17 cellular contexts compared by ENCODE assay signal in the genomic region with DNA sequence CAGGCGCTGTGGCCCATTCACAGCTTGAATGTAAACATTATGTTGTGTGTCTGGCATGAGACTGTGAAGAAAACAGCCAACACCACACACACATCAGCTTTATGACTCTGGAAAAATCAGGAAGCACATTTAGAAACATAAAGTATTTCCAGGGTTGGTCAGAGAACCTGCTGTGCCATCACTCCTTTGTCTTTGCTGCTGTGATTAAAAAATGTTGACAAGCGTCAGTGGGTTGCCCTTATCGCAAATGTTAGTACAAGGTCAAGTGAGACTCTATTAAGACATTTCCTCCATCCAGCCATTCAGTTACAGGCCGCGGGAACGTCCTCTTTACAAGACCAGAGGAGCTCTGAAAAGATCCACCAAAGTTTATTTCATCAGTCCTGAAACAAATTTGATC.
DNase-seq lines count a peak whose midpoint lies in the region; ATAC-seq and TF ChIP-seq lines count a peak whose summit lies in the region.
"Had no signal": no experiment of that assay in that cellular context is flagged by ENCODE, and none has a peak within 500 bp of the region (broad histone marks: within the 10 kb centered on the region; RNA-seq: fewer than 3 reads in every experiment).

No MANE protein-coding gene starts in this region.

- TF ChIP-seq CTCF in astrocyte of the spinal cord (IDR thresholded peaks at IDR 0.05; ENCODE audit: low read depth, low read length) (no peak), GM20000 (IDR thresholded peaks at IDR 0.05; ENCODE audit: extremely low read depth, missing control alignments) (no peak)

- no peak overlapping the region for H3K4me3 ChIP-seq in astrocyte of the spinal cord (ENCODE audit: low read depth, low read length)
- H3K4me3 ChIP-seq: A549 had no signal

- intact Hi-C loops in Right ventricle myocardium superior (cut with DNase I), result no loop called here

- ATAC-seq in Right ventricle myocardium superior (ENCODE audit: poor library complexity) (peak; percentile 65), left lobe of liver (peak; percentile 15), HG02970 (IDR thresholded peaks at IDR 0.05; ENCODE audit: low FRiP score, unreplicated experiment) (no peak)
- ATAC-seq: A549 had no signal

- peak; percentile 30 for DNase-seq in EH (ENCODE audit: low read depth)
- peak; percentile 31 for DNase-seq in astrocyte of the spinal cord (ENCODE audit: low read depth, low spot score)
- DNase-seq in Right ventricle myocardium superior, result no peak
- DNase-seq in left lobe of liver (ENCODE audit: low spot score), result no peak
- no peak for DNase-seq in GM20000 (ENCODE audit: low spot score)
- no peak for DNase-seq in HPDE6-E6E7 (ENCODE audit: extremely low spot score)
- no peak for DNase-seq in activated gamma-delta T cell (lab: John Stamatoyannopoulos, UW)
- DNase-seq: Caco-2; HCEC 1CT; NCI-H146; NCI-H2081 treated with DMSO at 0.1 percent for 48 hours; NCI-H2227 treated with DMSO at 0.1 percent for 48 hours; NCI-H526; NK-92 treated with Interleukin-12 subunit alpha and Interleukin-12 subunit beta, amount 100 ng/mL, for 24 hours; OCI-M1 had no signal

- in situ Hi-C loops in astrocyte of the spinal cord (cut with HindIII; ENCODE audit: low sequenced_read_pairs), result no loop called here

Comparison
In these comparisons a context has a peak if more than half of its experiments do, and no peak if none do; other contexts are left out.
1. DNase-seq: peak in EH (single experiment) and astrocyte of the spinal cord (single experiment); none in Right ventricle myocardium superior (single experiment), left lobe of liver (single experiment), GM20000 (single experiment), HPDE6-E6E7 (single experiment) and activated gamma-delta T cell (single experiment).